ENCODE assay signal across 9 cellular contexts in genomic region chr12:121610239-121611149, GRCh38. TPM values are rescaled to one million over a fixed set of nuclear protein-coding genes. Genes with fewer than 3 reads are reported as not detected.
A peak's percentile ranks its signal among the peaks of the same experiment; 100 is the strongest.
DNase-seq lines count a peak whose midpoint lies in the region; ATAC-seq and TF ChIP-seq lines count a peak whose summit lies in the region.
"Had no signal": no experiment of that assay in that cellular context is flagged by ENCODE, and none has a peak within 500 bp of the region (broad histone marks: within the 10 kb centered on the region; RNA-seq: fewer than 3 reads in every experiment).

No MANE protein-coding gene starts in this region.

- TF ChIP-seq CTCF in Caco-2 (IDR thresholded peaks at IDR 0.05; ENCODE audit: insufficient read depth in 1 of 2, low read depth in 1 of 2, low read length in 1 of 2, severe bottlenecking in 1 of 2, unreplicated experiment in 1 of 2) (no peak), cardiac muscle cell (IDR thresholded peaks at IDR 0.05; ENCODE audit: low read depth, low read length) (no peak)

- peak overlapping the region; percentile 78 for H3K27ac ChIP-seq in cardiac muscle cell

- H3K4me3 Mint-ChIP-seq in Caco-2 (ENCODE audit: unreplicated experiment) = no peak overlapping the region

- H3K9me3 Mint-ChIP-seq in Caco-2 (ENCODE audit: unreplicated experiment) = peaks cover 9% of the 10 kb centered on the region

- no peak for DNase-seq in Caco-2
- peak; percentile 31 for DNase-seq in SK-MEL-5 (ENCODE audit: low read depth, low spot score)
- DNase-seq in cardiac muscle cell (ENCODE audit: low read depth in 1 of 2, low spot score in 1 of 2) = peak in 1 of 2 donors; percentile 58
- DNase-seq in retina = peak; percentile 9
- no peak for DNase-seq in activated CD4-positive, alpha-beta T cell treated with anti-CD3 and anti-CD28 coated beads, Interleukin-2, amount 50 U/mL, for 48 hours
- no peak for DNase-seq in DMS53 treated with DMSO at 0.1 percent for 48 hours (lab: John Stamatoyannopoulos, UW; ENCODE audit: unreplicated experiment)
- no peak for DNase-seq in stimulated activated CD4-positive, alpha-beta T cell treated with anti-CD3 and anti-CD28 coated beads, Interleukin-2, amount 100 ng/mL, for 24 hours
- DNase-seq: DMS79 treated with DMSO at 0.1 percent for 48 hours had no signal

- BruUV-seq in Caco-2 (replicated peaks; lab: Mats Ljungman, UMichigan) = no TSS peak

- CTCF ChIA-PET in Caco-2 (lab: Charles Lee) = interaction anchor here (0.8 kb wide), 2 partner anchors 27 to 58 kb away, joined by 3 to 4 read pairs; no protein-coding TSS in a partner anchor

- no peaks in the 10 kb centered on the region for H3K9me3 ChIP-seq in Caco-2
- H3K9me3 ChIP-seq in cardiac muscle cell (ENCODE audit: low read depth) = no peaks in the 10 kb centered on the region

- H3K4me3 ChIP-seq in Caco-2 (ENCODE audit: low read depth, low read length) (no peak overlapping the region), cardiac muscle cell (no peak overlapping the region)

- in situ Hi-C loops in SK-MEL-5 (cut with HindIII; ENCODE audit: low pct_unique_long_range_greater_than_20kb, low sequenced_read_pairs) = no loop called here

- H3K36me3 Mint-ChIP-seq in Caco-2 (ENCODE audit: insufficient read depth, unreplicated experiment) = peaks cover 5% of the 10 kb centered on the region

- POLR2A ChIA-PET in Caco-2 (lab: Charles Lee) = no interaction called here

- ATAC-seq in HG03342 (IDR thresholded peaks at IDR 0.05; ENCODE audit: unreplicated experiment) = no peak

- H3K27me3 Mint-ChIP-seq in Caco-2 (ENCODE audit: insufficient read depth, unreplicated experiment) = no peaks in the 10 kb centered on the region

- peaks cover 23% of the 10 kb centered on the region for H3K4me1 Mint-ChIP-seq in Caco-2 (ENCODE audit: low read depth, unreplicated experiment)

- H3K27me3 ChIP-seq in Caco-2 (replicated peaks; ENCODE audit: control insufficient read depth, insufficient read depth, low read length) = no peaks in the 10 kb centered on the region
- no peaks in the 10 kb centered on the region for H3K27me3 ChIP-seq in cardiac muscle cell

- no peaks in the 10 kb centered on the region for H3K36me3 ChIP-seq in Caco-2 (ENCODE audit: control insufficient read depth, insufficient read depth, low read length)
- no peaks in the 10 kb centered on the region for H3K36me3 ChIP-seq in cardiac muscle cell

- peak overlapping the region; percentile 79 for H3K27ac Mint-ChIP-seq in Caco-2 (ENCODE audit: unreplicated experiment)

- H3K4me1 ChIP-seq in Caco-2 (peaks cover 7% of the 10 kb centered on the region), cardiac muscle cell (ENCODE audit: low read depth) (peaks cover 4% of the 10 kb centered on the region)

- intact Hi-C loops in Caco-2 (cut with micrococcal nuclease; ENCODE audit: unreplicated experiment) = no loop called here

RNA-seq across cellular contexts. Expression of gene ORAI1, which starts 15.8 kb away (rescaled TPM):
- total RNA-seq in Caco-2 (2022) (33.9 and 34.2 TPM in 2 replicates), cardiac muscle cell (36.7 and 41.5 TPM in 2 replicates)
- total RNA-seq in SK-MEL-5 (2014; rRNA removed; shearing (Covaris generic)) = 16.9 and 22.2 TPM in 2 replicates
- polyA plus RNA-seq in SK-MEL-5 (2015; cell fraction: cytosol; rRNA removed) = 84.8 and 88.2 TPM in 2 replicates
- 4.3 and 4.7 TPM in 2 replicates for polyA plus RNA-seq in SK-MEL-5 (2015; cell fraction: nucleus; rRNA removed)
- 63.4 and 72.2 TPM in 2 replicates for polyA plus RNA-seq in cardiac muscle cell

RNA-seq across cellular contexts. Expression of gene KDM2B, which starts 29.7 kb away (rescaled TPM):
- total RNA-seq in Caco-2 (2022) = 47.7 and 48.4 TPM in 2 replicates
- total RNA-seq in SK-MEL-5 (2014; rRNA removed; shearing (Covaris generic)) = 24.4 and 30.4 TPM in 2 replicates
- polyA plus RNA-seq in SK-MEL-5 (2015; cell fraction: cytosol; rRNA removed) = 40.0 and 50.1 TPM in 2 replicates
- polyA plus RNA-seq in SK-MEL-5 (2015; cell fraction: nucleus; rRNA removed) = 52.8 and 59.3 TPM in 2 replicates
- total RNA-seq in cardiac muscle cell = 70.5 and 82.1 TPM in 2 replicates
- polyA plus RNA-seq in cardiac muscle cell = 30.8 and 35.8 TPM in 2 replicates

RNA-seq across cellular contexts. Expression of gene MORN3, which starts 59.0 kb away (rescaled TPM):
- total RNA-seq in Caco-2 (2022) = 21.8 and 36.5 TPM in 2 replicates
- total RNA-seq in SK-MEL-5 (2014; rRNA removed; shearing (Covaris generic)) = 0.13 TPM in 1 of 2 replicates, not detected in the other
- polyA plus RNA-seq in SK-MEL-5 (2015; cell fraction: cytosol; rRNA removed) = 0.03 TPM in 1 of 2 replicates, not detected in the other
- polyA plus RNA-seq in SK-MEL-5 (2015; cell fraction: nucleus; rRNA removed) = not detected in 2 replicates
- total RNA-seq in cardiac muscle cell = 1.1 and 2.0 TPM in 2 replicates
- 1.6 and 2.8 TPM in 2 replicates for polyA plus RNA-seq in cardiac muscle cell

Comparison
In these comparisons a context has a peak if more than half of its experiments do, and no peak if none do; other contexts are left out.
1. DNase-seq: peak in SK-MEL-5 (single experiment) and retina (single experiment); none in Caco-2 (0 of 2), activated CD4-positive, alpha-beta T cell treated with anti-CD3 and anti-CD28 coated beads, Interleukin-2, amount 50 U/mL, for 48 hours (0 of 2), DMS53 treated with DMSO at 0.1 percent for 48 hours (single experiment) and stimulated activated CD4-positive, alpha-beta T cell treated with anti-CD3 and anti-CD28 coated beads, Interleukin-2, amount 100 ng/mL, for 24 hours (0 of 2).